Comparison of ENCODE assay signal across 15 cellular contexts in genomic region chr2:214341636-214342035, GRCh38.
"Had no signal": no experiment of that assay in that cellular context is flagged by ENCODE, and none has a peak within 500 bp of the region (broad histone marks: within the 10 kb centered on the region; RNA-seq: fewer than 3 reads in every experiment).

No MANE protein-coding gene starts in this region.

- H3K36me3 ChIP-seq: esophagus squamous epithelium, prostate gland, right lobe of liver, spleen, tibial nerve had no signal

- H3K27ac ChIP-seq: esophagus squamous epithelium, prostate gland, right lobe of liver, spleen, tibial nerve had no signal

- ATAC-seq: natural killer cell; right lobe of liver; stimulated activated memory B cell treated with anti-CD40 and anti-IgM and Interleukin-4, amounts not matched to agents 10 μg/mL and 1 μg/mL and 100 μg/mL, for 72 hours; T-helper 17 cell had no signal

- DNase-seq: activated CD4-positive, alpha-beta T cell treated with anti-CD3 and anti-CD28 coated beads, Interleukin-2, amount 50 U/mL, for 4 hours; activated CD4-positive, CD25-positive, alpha-beta regulatory T cell treated with anti-CD3 and anti-CD28 coated beads, Interleukin-2, amount 50 U/mL, for 72 hours; activated effector memory CD4-positive, alpha-beta T cell treated with Interleukin-2 at 50 U/mL for 16 hours; activated T-cell treated with anti-CD3 and anti-CD28 coated beads, Interleukin-2, amount 50 U/mL, for 1 hour; esophagus squamous epithelium; foreskin fibroblast; head of caudate nucleus; natural killer cell; right lobe of liver; spleen; stimulated activated CD4-positive, alpha-beta T cell treated with anti-CD3 and anti-CD28 coated beads, Interleukin-1b, Interleukin-23, amount 100 ng/mL, for 48 hours; T-helper 17 cell had no signal

- H3K9me3 ChIP-seq: esophagus squamous epithelium, prostate gland, right lobe of liver, spleen, tibial nerve had no signal

- H3K4me1 ChIP-seq: esophagus squamous epithelium, prostate gland, right lobe of liver, spleen, tibial nerve had no signal

- H3K4me3 ChIP-seq: esophagus squamous epithelium, prostate gland, right lobe of liver, spleen, tibial nerve had no signal

- H3K27me3 ChIP-seq: esophagus squamous epithelium, right lobe of liver, spleen, tibial nerve had no signal
